ENCODE assay signal across 8 cellular contexts in the genomic region with DNA sequence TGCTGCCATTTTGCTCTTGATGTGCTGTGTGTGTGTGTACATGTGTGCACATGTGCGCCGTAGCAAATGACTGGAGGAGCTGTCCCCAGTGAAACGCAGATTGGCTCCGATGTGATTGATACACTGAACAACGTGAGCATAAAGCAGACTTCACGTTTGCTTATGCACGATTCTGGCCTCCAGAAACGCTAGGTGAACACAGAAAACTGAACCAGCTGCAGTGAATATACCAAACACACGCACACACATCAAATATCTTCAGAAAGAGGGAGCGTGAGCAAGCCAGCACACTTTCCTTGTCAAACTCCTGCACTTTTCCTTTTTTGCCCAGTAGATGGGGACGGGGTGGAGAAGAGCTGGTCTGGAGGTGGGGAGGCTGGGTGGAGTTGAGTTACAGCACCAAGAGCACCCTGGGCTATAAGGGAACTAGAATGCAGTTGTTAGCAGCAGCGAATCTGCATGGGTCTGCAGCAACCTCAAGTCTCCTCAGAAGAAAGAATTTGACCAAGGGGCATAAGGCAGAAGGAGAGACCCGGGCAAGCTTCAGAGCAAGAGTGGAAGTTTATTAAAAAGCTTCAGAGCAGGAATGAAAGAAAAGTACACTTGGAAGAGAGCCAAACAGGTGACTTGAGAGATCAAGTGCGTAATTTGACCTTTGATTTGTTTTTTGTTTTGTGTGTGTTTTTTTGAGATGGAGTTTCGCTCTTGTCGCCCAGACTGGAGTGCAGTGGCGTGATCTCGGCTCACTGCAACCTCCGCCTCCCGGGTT.
DNase-seq lines count a peak whose midpoint lies in the region; FAIRE-seq and TF ChIP-seq lines count a peak whose summit lies in the region.

No MANE protein-coding gene starts in this region.

- no peak overlapping the region for H3K23ac ChIP-seq in neuronal stem cell (ENCODE audit: low read depth, low read length, poor library complexity)

- TF ChIP-seq CTCF in astrocyte of the cerebellum (IDR thresholded peaks at IDR 0.05; ENCODE audit: low read depth, low read length, missing control alignments) (peak; percentile 29), kidney (IDR thresholded peaks at IDR 0.05; ENCODE audit: borderline replicate concordance, extremely low read depth, insufficient read depth) (no peak)

- no peaks in the 10 kb centered on the region for H3K27me3 ChIP-seq in neuronal stem cell (ENCODE audit: control insufficient read depth in 3 of 3, insufficient read depth in 3 of 3, low read depth in 1 of 3, low read length in 3 of 3)

- H3K4me3 ChIP-seq in astrocyte of the cerebellum (ENCODE audit: low read depth, low read length): no peak overlapping the region
- H3K4me3 ChIP-seq in neuronal stem cell (ENCODE audit: low read length in 2 of 2): no peak overlapping the region
- no peak overlapping the region for H3K4me3 ChIP-seq in kidney (ENCODE audit: low read length in 2 of 2)

- H3K14ac ChIP-seq in neuronal stem cell (ENCODE audit: low read length): no peak overlapping the region

- H2BK15ac ChIP-seq in neuronal stem cell (ENCODE audit: low read length): no peak overlapping the region

- intact Hi-C loops in kidney (cut with DNase I): no loop called here

- H3K18ac ChIP-seq in neuronal stem cell (ENCODE audit: low read length): peak overlapping the region; percentile 49

- H2AFZ ChIP-seq in neuronal stem cell (ENCODE audit: low read length): no peak overlapping the region

- H3K79me1 ChIP-seq in neuronal stem cell (ENCODE audit: low read depth, low read length): no peaks in the 10 kb centered on the region

- DNase-seq in ELF-1 (ENCODE audit: low read depth, low spot score) (peak; percentile 83), NCI-H2107 (lab: John Stamatoyannopoulos, UW) (peak; percentile 43), astrocyte of the cerebellum (ENCODE audit: low read depth) (no peak), neuronal stem cell (ENCODE audit: low spot score) (no peak), hippocampal formation (lab: John Stamatoyannopoulos, UW) (no peak), HCEC 1CT (no peak), kidney (no peak)
- DNase-seq in activated naive CD4-positive, alpha-beta T cell treated with Interleukin-2 at 50 U/mL for 16 hours: no peak

- H3K4me1 ChIP-seq in neuronal stem cell (ENCODE audit: control insufficient read depth in 2 of 2, insufficient read depth in 1 of 2, low read depth in 1 of 2, low read length in 2 of 2) (peaks cover 0 to 24% of the 10 kb centered on the region in 2 donors), kidney (ENCODE audit: control insufficient read depth in 1 of 2, insufficient read depth in 1 of 2, low read depth in 1 of 2, low read length in 2 of 2) (peaks cover 0 to 16% of the 10 kb centered on the region in 2 donors)

- H4K8ac ChIP-seq in neuronal stem cell (ENCODE audit: low read depth, low read length): no peak overlapping the region

- no peak overlapping the region for H4K91ac ChIP-seq in neuronal stem cell (ENCODE audit: low read depth, low read length, poor library complexity)

- H3K4ac ChIP-seq in neuronal stem cell (ENCODE audit: low read length): no peak overlapping the region

- no peak overlapping the region for H3K27ac ChIP-seq in neuronal stem cell (replicated peaks; ENCODE audit: low read length)
- H3K27ac ChIP-seq in kidney (ENCODE audit: low read depth in 2 of 2, low read length in 2 of 2): no peak overlapping the region

- H3K9ac ChIP-seq in neuronal stem cell (ENCODE audit: low read depth, low read length, poor library complexity) (no peak overlapping the region), kidney (ENCODE audit: low read length in 2 of 2) (no peak overlapping the region)

- H2BK120ac ChIP-seq in neuronal stem cell (ENCODE audit: low read depth, low read length): no peak overlapping the region

- H3K36me3 ChIP-seq in neuronal stem cell (replicated peaks in 1 of 2; ENCODE audit: control insufficient read depth in 2 of 2, insufficient read depth in 2 of 2, low read length in 2 of 2) (no peaks in the 10 kb centered on the region), kidney (ENCODE audit: control insufficient read depth in 1 of 2, insufficient read depth in 2 of 2, low read length in 2 of 2) (no peaks in the 10 kb centered on the region)

- no peaks in the 10 kb centered on the region for H3K9me3 ChIP-seq in neuronal stem cell (replicated peaks in 1 of 2; ENCODE audit: control insufficient read depth in 2 of 2, insufficient read depth in 1 of 2, low read depth in 1 of 2, low read length in 2 of 2)
- no peaks in the 10 kb centered on the region for H3K9me3 ChIP-seq in kidney (ENCODE audit: control insufficient read depth in 1 of 2, low read length in 2 of 2)

- in situ Hi-C loops in astrocyte of the cerebellum (cut with HindIII; ENCODE audit: low sequenced_read_pairs): no loop called here

- WGBS in neuronal stem cell (ENCODE audit: extremely low coverage in 2 of 2, insufficient read length in 2 of 2, insufficient replicate concordance in 1 of 2), 2 donors: no CpG with 5 or more reads among the region's 20 CpGs

- H2BK12ac ChIP-seq in neuronal stem cell (ENCODE audit: low read length): no peak overlapping the region

- H2BK5ac ChIP-seq in neuronal stem cell (ENCODE audit: low read length): no peak overlapping the region

- no peak overlapping the region for H2AK5ac ChIP-seq in neuronal stem cell (ENCODE audit: low read depth, low read length)

- no peak for FAIRE-seq in kidney (lab: Jason Lieb, UNC)

- no peak overlapping the region for H3K4me2 ChIP-seq in neuronal stem cell (ENCODE audit: insufficient read depth, low read length, poor library complexity, severe bottlenecking)

Comparison
In these comparisons a context has a peak if more than half of its experiments do, and no peak if none do; other contexts are left out.
1. DNase-seq: peak in ELF-1 (single experiment) and NCI-H2107 (single experiment); none in astrocyte of the cerebellum (single experiment), neuronal stem cell (single experiment), hippocampal formation (0 of 2), activated naive CD4-positive, alpha-beta T cell treated with Interleukin-2 at 50 U/mL for 16 hours (single experiment), HCEC 1CT (single experiment) and kidney (single experiment).